20 cellular contexts compared by ENCODE assay signal in the genomic region with DNA sequence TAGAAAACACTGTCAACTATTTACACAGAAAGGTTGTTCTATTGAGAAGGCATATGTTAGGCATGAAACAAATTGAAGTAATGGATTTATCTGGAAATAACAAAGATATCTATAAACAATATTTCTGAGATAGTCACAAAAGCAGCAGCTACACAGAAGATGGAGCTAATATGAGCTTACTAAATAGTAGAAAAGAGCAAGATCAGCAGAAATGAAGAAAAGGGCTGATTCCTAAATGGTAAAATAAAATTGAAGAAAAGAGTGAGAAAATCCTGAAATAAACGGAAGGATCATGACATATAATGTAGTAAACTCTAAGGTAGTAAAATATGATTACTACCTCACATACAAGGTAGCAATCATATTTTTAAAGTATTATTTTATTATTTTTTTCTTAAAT.
DNase-seq lines count a peak whose midpoint lies in the region; ATAC-seq, FAIRE-seq and TF ChIP-seq lines count a peak whose summit lies in the region.
"Had no signal": no experiment of that assay in that cellular context is flagged by ENCODE, and none has a peak within 500 bp of the region (broad histone marks: within the 10 kb centered on the region; RNA-seq: fewer than 3 reads in every experiment).

No MANE protein-coding gene starts in this region.

- H4K91ac ChIP-seq in IMR-90 (ENCODE audit: insufficient read depth, low read depth, low read length) = no peak overlapping the region
- H4K91ac ChIP-seq in H1 (replicated peaks; ENCODE audit: insufficient read length, low read length) = no peak overlapping the region

- TF ChIP-seq CTCF in A549 (IDR thresholded peaks at IDR 0.05) = no peak
- TF ChIP-seq CTCF in IMR-90 (conservative IDR thresholded peaks at IDR 0.05; ENCODE audit: low read depth, low read length) = no peak
- no peak for TF ChIP-seq CTCF in H1 (IDR thresholded peaks at IDR 0.05; ENCODE audit: control extremely low read depth in 1 of 3, insufficient read depth in 1 of 3, low read depth in 1 of 3, low read length in 3 of 3)

- H3K36me3 ChIP-seq in IMR-90 (ENCODE audit: control insufficient read depth, insufficient read depth, low read length) (no peaks in the 10 kb centered on the region), H1 (ENCODE audit: control insufficient read depth in 2 of 4, insufficient read depth in 4 of 4, low read length in 3 of 4) (no peaks in the 10 kb centered on the region)
- H3K36me3 ChIP-seq: BLaER1 treated with 17β-estradiol and CSF1 and Interleukin-3, amounts not matched to agents 10 nM and 100 nM had no signal

- no peak for TF ChIP-seq POLR2A in A549 (IDR thresholded peaks at IDR 0.05; ENCODE audit: low read length)
- no peak for TF ChIP-seq POLR2A in IMR-90 (IDR thresholded peaks at IDR 0.05; ENCODE audit: low read depth, low read length)
- TF ChIP-seq POLR2A in H1 (IDR thresholded peaks at IDR 0.05; ENCODE audit: control extremely low read depth in 1 of 2, low read depth in 2 of 2, low read length in 2 of 2) = no peak
- no peak for TF ChIP-seq POLR2A in GM12892 (IDR thresholded peaks at IDR 0.05; ENCODE audit: low read depth, low read length)

- no peak overlapping the region for H2BK20ac ChIP-seq in IMR-90 (ENCODE audit: low read depth, low read length)
- H2BK20ac ChIP-seq in H1 (ENCODE audit: low read length) = no peak overlapping the region

- no peak overlapping the region for H3K23ac ChIP-seq in IMR-90 (ENCODE audit: low read depth, low read length)
- H3K23ac ChIP-seq in H1 (ENCODE audit: insufficient read length) = no peak overlapping the region

- ATAC-seq in A549 (no peak), IMR-90 (ENCODE audit: low read depth) (no peak)
- ATAC-seq: CD8-positive, alpha-beta T cell had no signal

- H4K5ac ChIP-seq in IMR-90 (ENCODE audit: low read depth, low read length) = no peak overlapping the region
- H4K5ac ChIP-seq in H1 (ENCODE audit: insufficient read length, low read depth, low read length) = no peak overlapping the region

- BruUV-seq in IMR-90 (replicated peaks; lab: Mats Ljungman, UMichigan) = no TSS peak

- H3K4ac ChIP-seq in IMR-90 (ENCODE audit: low read depth, low read length) = no peak overlapping the region
- no peak overlapping the region for H3K4ac ChIP-seq in H1 (replicated peaks; ENCODE audit: insufficient read length, low read depth, low read length)

- no peak for TF ChIP-seq EP300 in A549 (IDR thresholded peaks at IDR 0.05)
- TF ChIP-seq EP300 in H1 (IDR thresholded peaks at IDR 0.05; ENCODE audit: borderline replicate concordance in 1 of 2, low read depth in 2 of 2, low read length in 2 of 2) = no peak

- CTCF ChIA-PET in A549 (lab: Yijun Ruan, JAX) (no interaction called here), IMR-90 (lab: Yijun Ruan, JAX) (no interaction called here), H1 (lab: Charles Lee; ENCODE audit: partially characterized antibody) (no interaction called here)

- H3K4me3 ChIP-seq in A549 = no peak overlapping the region
- H3K4me3 ChIP-seq in IMR-90 (ENCODE audit: insufficient read depth, low read depth, low read length) = no peak overlapping the region
- H3K4me3 ChIP-seq in H1 (ENCODE audit: extremely low read depth in 1 of 4, insufficient read depth in 2 of 4, low read depth in 3 of 4, low read length in 4 of 4) = no peak overlapping the region
- H3K4me3 ChIP-seq: BLaER1 treated with 17β-estradiol and CSF1 and Interleukin-3, amounts not matched to agents 10 nM and 100 nM had no signal

- H3K27ac ChIP-seq in A549 (no peak overlapping the region), IMR-90 (ENCODE audit: insufficient read depth, low read length) (no peak overlapping the region), H1 (ENCODE audit: low read depth, low read length) (no peak overlapping the region)
- H3K27ac ChIP-seq: BLaER1 treated with 17β-estradiol and CSF1 and Interleukin-3, amounts not matched to agents 10 nM and 100 nM; C4-2B had no signal

- no peak overlapping the region for H3K56ac ChIP-seq in IMR-90 (ENCODE audit: extremely low read depth, insufficient read depth, low read length)
- no peak overlapping the region for H3K56ac ChIP-seq in H1 (replicated peaks; ENCODE audit: insufficient read length, low read depth, low read length)

- no peak overlapping the region for H2BK5ac ChIP-seq in IMR-90 (ENCODE audit: low read depth, low read length, poor library complexity, severe bottlenecking)
- H2BK5ac ChIP-seq in H1 (ENCODE audit: low read depth, low read length) = no peak overlapping the region

- no peak overlapping the region for H4K8ac ChIP-seq in IMR-90 (ENCODE audit: low read depth in 2 of 2, low read length in 2 of 2)
- H4K8ac ChIP-seq in H1 (ENCODE audit: extremely low read depth, insufficient read depth, low read length) = no peak overlapping the region

- H3K79me2 ChIP-seq in H1 (ENCODE audit: control insufficient read depth in 1 of 2, insufficient read depth in 2 of 2, low read length in 2 of 2) = no peaks in the 10 kb centered on the region

- POLR2A ChIA-PET in A549 (lab: Yijun Ruan, JAX) (no interaction called here), IMR-90 (lab: Charles Lee; ENCODE audit: unreplicated experiment) (no interaction called here), H1 (lab: Charles Lee; ENCODE audit: partially characterized antibody) (no interaction called here)

- H2BK120ac ChIP-seq in IMR-90 (ENCODE audit: low read depth, low read length) (no peak overlapping the region), H1 (replicated peaks; ENCODE audit: low read depth, low read length) (no peak overlapping the region)

- H4K20me1 ChIP-seq in IMR-90 (ENCODE audit: insufficient read depth, low read length) = no peaks in the 10 kb centered on the region
- no peaks in the 10 kb centered on the region for H4K20me1 ChIP-seq in H1 (replicated peaks in 1 of 2; ENCODE audit: control insufficient read depth in 1 of 2, insufficient read depth in 2 of 2, low read length in 2 of 2)
- H4K20me1 ChIP-seq: BLaER1 treated with 17β-estradiol and CSF1 and Interleukin-3, amounts not matched to agents 10 nM and 100 nM had no signal

- DNase-seq in A549 (ENCODE audit: low read depth in 1 of 2, low spot score in 1 of 2) = no peak
- DNase-seq in IMR-90 = no peak
- no peak for DNase-seq in H1 (ENCODE audit: low read depth in 1 of 2, low spot score in 2 of 2)
- DNase-seq in HTR-8/SVneo (ENCODE audit: insufficient read length, low spot score) = no peak
- no peak for DNase-seq in GM12892 (ENCODE audit: insufficient read length)
- DNase-seq: 8988T; AML-193; Caco-2; Calu3; CD4-positive, alpha-beta T cell; CD8-positive, alpha-beta T cell; DMS79 treated with DMSO at 0.1 percent for 48 hours; GF-D8 had no signal

- in situ Hi-C loops in IMR-90 (cut with MboI; ENCODE audit: low sequenced_read_pairs) = no loop called here

- no peaks in the 10 kb centered on the region for H3K4me1 ChIP-seq in A549
- no peaks in the 10 kb centered on the region for H3K4me1 ChIP-seq in IMR-90 (ENCODE audit: control insufficient read depth, insufficient read depth, low read length)
- no peaks in the 10 kb centered on the region for H3K4me1 ChIP-seq in H1 (replicated peaks in 1 of 4; ENCODE audit: control insufficient read depth in 3 of 4, insufficient read depth in 4 of 4, low read length in 3 of 4)
- H3K4me1 ChIP-seq: BLaER1 treated with 17β-estradiol and CSF1 and Interleukin-3, amounts not matched to agents 10 nM and 100 nM; Caco-2 had no signal

- intact Hi-C loops in IMR-90 (cut with micrococcal nuclease) = no loop called here

- H3K14ac ChIP-seq in IMR-90 (replicated peaks; ENCODE audit: low read depth, low read length) (no peak overlapping the region), H1 (ENCODE audit: insufficient read length) (no peak overlapping the region)

- no peak for TF ChIP-seq RAD21 in A549 (conservative IDR thresholded peaks at IDR 0.05 in 1 of 2, IDR thresholded peaks at IDR 0.05 in 1 of 2)
- no peak for TF ChIP-seq RAD21 in IMR-90 (IDR thresholded peaks at IDR 0.05; ENCODE audit: low read length)
- TF ChIP-seq RAD21 in H1 (IDR thresholded peaks at IDR 0.05 in 1 of 2, conservative IDR thresholded peaks at IDR 0.05 in 1 of 2; ENCODE audit: low read depth in 2 of 2, low read length in 2 of 2) = no peak

- H3K4me2 ChIP-seq in A549 = no peak overlapping the region
- H3K4me2 ChIP-seq in IMR-90 (ENCODE audit: low read depth, low read length) = no peak overlapping the region
- H3K4me2 ChIP-seq in H1 (ENCODE audit: insufficient read depth in 1 of 2, low read depth in 2 of 2, low read length in 2 of 2) = no peak overlapping the region
- H3K4me2 ChIP-seq: BLaER1 treated with 17β-estradiol and CSF1 and Interleukin-3, amounts not matched to agents 10 nM and 100 nM had no signal

- FAIRE-seq in A549 (lab: Jason Lieb, UNC) = no peak
- no peak for FAIRE-seq in H1 (lab: Jason Lieb, UNC)
- FAIRE-seq in HTR-8/SVneo (lab: Jason Lieb, UNC) = no peak
- FAIRE-seq in GM12892 (lab: Jason Lieb, UNC) = no peak
- FAIRE-seq: A204.1, D721Med, G401.6, GM12891, GM18507 had no signal

- H2AFZ ChIP-seq in IMR-90 (replicated peaks; ENCODE audit: low read length, poor library complexity) (no peak overlapping the region), H1 (ENCODE audit: low read length) (no peak overlapping the region)

- H2AK5ac ChIP-seq in IMR-90 (ENCODE audit: low read depth, low read length) = no peak overlapping the region
- H2AK5ac ChIP-seq in H1 (ENCODE audit: low read depth, low read length) = no peak overlapping the region

- H2AK9ac ChIP-seq in IMR-90 (replicated peaks; ENCODE audit: low read depth, low read length, poor library complexity) = no peak overlapping the region

- H3K23me2 ChIP-seq in H1 (ENCODE audit: low read depth, low read length) = no peaks in the 10 kb centered on the region

- no peak overlapping the region for H2BK12ac ChIP-seq in H1 (ENCODE audit: low read depth, low read length)

- H3K79me1 ChIP-seq in IMR-90 (ENCODE audit: low read depth in 1 of 2, low read length in 2 of 2) (no peaks in the 10 kb centered on the region), H1 (ENCODE audit: low read depth, low read length) (no peaks in the 10 kb centered on the region)

- H2BK15ac ChIP-seq in IMR-90 (ENCODE audit: low read depth, low read length) (no peak overlapping the region), H1 (ENCODE audit: low read length) (no peak overlapping the region)

- no peaks in the 10 kb centered on the region for H3K9me1 ChIP-seq in IMR-90 (ENCODE audit: insufficient read depth, low read length)

- WGBS in A549 (ENCODE audit: missing lambda C conversion rate) = 21% methylated on average over 1 of the region's 1 CpG
- WGBS in IMR-90 (ENCODE audit: extremely low coverage in 2 of 2, insufficient read length in 1 of 2), 2 experiments = no CpG with 5 or more reads among the region's 1 CpG
- 90% methylated on average over 1 of the region's 1 CpG; no CpG with 5 or more reads in 1 of the 2 experiments for WGBS in H1 (ENCODE audit: extremely low coverage in 1 of 2, insufficient coverage in 1 of 2, insufficient read length in 1 of 2, insufficient replicate concordance in 2 of 2, low coverage in 1 of 2, low lambda C conversion rate in 2 of 2, missing lambda C conversion rate in 1 of 2), 2 experiments

- H3K18ac ChIP-seq in IMR-90 (ENCODE audit: low read depth, low read length) = no peak overlapping the region
- H3K18ac ChIP-seq in H1 (ENCODE audit: extremely low read depth, low read length) = no peak overlapping the region

- no peaks in the 10 kb centered on the region for H3K27me3 ChIP-seq in IMR-90 (ENCODE audit: control insufficient read depth, insufficient read depth, low read length)
- no peaks in the 10 kb centered on the region for H3K27me3 ChIP-seq in H1 (replicated peaks in 1 of 4; ENCODE audit: control insufficient read depth in 3 of 4, extremely low read depth in 1 of 4, insufficient read depth in 3 of 4, low read length in 3 of 4)
- H3K27me3 ChIP-seq: BLaER1 treated with 17β-estradiol and CSF1 and Interleukin-3, amounts not matched to agents 10 nM and 100 nM had no signal

- H3K9ac ChIP-seq in IMR-90 (ENCODE audit: low read depth, low read length) (no peak overlapping the region), H1 (replicated peaks in 1 of 4; ENCODE audit: extremely low read depth in 1 of 4, low read depth in 3 of 4, low read length in 3 of 4) (no peak overlapping the region)
- H3K9ac ChIP-seq: BLaER1 treated with 17β-estradiol and CSF1 and Interleukin-3, amounts not matched to agents 10 nM and 100 nM had no signal

- no peaks in the 10 kb centered on the region for H3K9me3 ChIP-seq in A549
- H3K9me3 ChIP-seq in IMR-90 (ENCODE audit: control insufficient read depth, insufficient read depth, low read length) = 0 out of 2 replicates have a peak, but pooled peaks cover 3% of the 10 kb centered on the region
- H3K9me3 ChIP-seq in H1 (ENCODE audit: insufficient read depth in 2 of 2, low read depth in 1 of 2, low read length in 1 of 2) = no peaks in the 10 kb centered on the region
- H3K9me3 ChIP-seq: Caco-2 had no signal

- dilution Hi-C loops in IMR-90 (cut with HindIII; ENCODE audit: low sequenced_read_pairs, unreplicated experiment) = no loop called here

Comparison
In these comparisons a context has a peak if more than half of its experiments do, and no peak if none do; other contexts are left out.
1. Of the 18 proteins assayed by ChIP-seq in both H1 and A549: peak only in H1: none; only in A549: none; in both: MAFK; in neither: 17.